ENCODE assay signal across 8 cellular contexts in genomic region chr17:42389135-42389417, GRCh38. TPM values are rescaled to one million over a fixed set of nuclear protein-coding genes. Genes with fewer than 3 reads are reported as not detected.
A peak's percentile ranks its signal among the peaks of the same experiment; 100 is the strongest.
DNase-seq lines count a peak whose midpoint lies in the region; ATAC-seq and TF ChIP-seq lines count a peak whose summit lies in the region.

No MANE protein-coding gene starts in this region.

- intact Hi-C loops in naive thymus-derived CD4-positive, alpha-beta T cell (cut with micrococcal nuclease) = loop anchor here (1.0 to 10.0 kb wide), 11 partner anchors 18 to 998 kb away; partner anchors contain the start of genes DNAJC7 (in 2 of the 2), ATP6V0A1 (in 1 of the 2) and KCNH4 (in 1 of the 2)
- intact Hi-C loops in sciatic nerve (cut with DNase I) = no loop called here

- ATAC-seq in GM18907 (IDR thresholded peaks at IDR 0.05; ENCODE audit: unreplicated experiment) (peak; percentile 17), sciatic nerve (no peak), GM18505 (IDR thresholded peaks at IDR 0.05; ENCODE audit: unreplicated experiment) (no peak), esophagus mucosa (no peak)
- peak; percentile 73 for ATAC-seq in naive thymus-derived CD4-positive, alpha-beta T cell

- H3K27me3 Mint-ChIP-seq in naive thymus-derived CD4-positive, alpha-beta T cell = peaks cover 0 to 3% (median 0%) of the 10 kb centered on the region in 5 donors

- H3K9me3 ChIP-seq in naive thymus-derived CD4-positive, alpha-beta T cell (ENCODE audit: control insufficient read depth in 2 of 3, low read length in 3 of 3) = no peaks in the 10 kb centered on the region

- TF ChIP-seq CTCF in HL-60 (IDR thresholded peaks at IDR 0.05; ENCODE audit: insufficient read depth, low read length) = no peak

- H3K27ac ChIP-seq in HL-60 (replicated peaks) (peak overlapping the region; percentile 37), caudate nucleus (ENCODE audit: low read depth, low read length) (peak overlapping the region; percentile 97)
- peak overlapping the region; percentile 94 for H3K27ac ChIP-seq in naive thymus-derived CD4-positive, alpha-beta T cell (ENCODE audit: low read depth, low read length)

- peak overlapping the region; percentile 87 to 99 (median 96) for H3K4me3 Mint-ChIP-seq in naive thymus-derived CD4-positive, alpha-beta T cell

- DNase-seq in HL-60 (ENCODE audit: low read depth in 1 of 2, low spot score in 1 of 2) = no peak
- DNase-seq in caudate nucleus (lab: John Stamatoyannopoulos, UW) = peak in 2 of 61 donors; percentile 69 to 87
- DNase-seq in naive thymus-derived CD4-positive, alpha-beta T cell = no peak
- DNase-seq in sciatic nerve (ENCODE audit: low spot score) = no peak
- no peak for DNase-seq in retina

- H3K27ac Mint-ChIP-seq in naive thymus-derived CD4-positive, alpha-beta T cell = peak overlapping the region; percentile 99 to 100 (median 100)

- CTCF ChIA-PET in naive thymus-derived CD4-positive, alpha-beta T cell (lab: Charles Lee) = interaction anchor here (0.6 to 2.4 kb wide), 9 partner anchors 9 to 189 kb away, joined by 3 to 11 read pairs (median 4); partner anchors contain the start of gene PSMC3IP

- POLR2A ChIA-PET in naive thymus-derived CD4-positive, alpha-beta T cell (lab: Charles Lee) = interaction anchor here (0.7 to 4.0 kb wide), 44 partner anchors 9 to 979 kb away, joined by 3 to 51 read pairs (median 5); partner anchors contain the start of genes CAVIN1, DHX58, DNAJC7 and GHDC

- H3K4me3 ChIP-seq in HL-60 (replicated peaks; ENCODE audit: insufficient read depth, low read length) = peak overlapping the region; percentile 55
- H3K4me3 ChIP-seq in naive thymus-derived CD4-positive, alpha-beta T cell (ENCODE audit: low read length) = peak overlapping the region; percentile 65

- H3K4me1 ChIP-seq in naive thymus-derived CD4-positive, alpha-beta T cell (ENCODE audit: control insufficient read depth in 2 of 2, insufficient read depth in 2 of 2, low read length in 2 of 2) = peaks cover 13 to 20% of the 10 kb centered on the region in 2 donors

- H3K36me3 ChIP-seq in naive thymus-derived CD4-positive, alpha-beta T cell (ENCODE audit: control insufficient read depth in 2 of 3, insufficient read depth in 3 of 3, low read length in 3 of 3) = peaks cover 0 to 7% (median 0%) of the 10 kb centered on the region in 3 experiments

- peaks cover 0 to 4% (median 0%) of the 10 kb centered on the region in 11 donors for H3K9me3 Mint-ChIP-seq in naive thymus-derived CD4-positive, alpha-beta T cell

- H3K36me3 Mint-ChIP-seq in naive thymus-derived CD4-positive, alpha-beta T cell = peaks cover 0 to 7% (median 0%) of the 10 kb centered on the region in 5 donors

- peaks cover 33 to 56% (median 45%) of the 10 kb centered on the region in 7 donors for H3K4me1 Mint-ChIP-seq in naive thymus-derived CD4-positive, alpha-beta T cell

- no peaks in the 10 kb centered on the region for H3K27me3 ChIP-seq in HL-60 (ENCODE audit: insufficient read depth, poor library complexity, severe bottlenecking)
- H3K27me3 ChIP-seq in naive thymus-derived CD4-positive, alpha-beta T cell (ENCODE audit: control insufficient read depth in 2 of 2, insufficient read depth in 2 of 2, low read length in 2 of 2) = no peaks in the 10 kb centered on the region

- TF ChIP-seq POLR2A in GM18505 (IDR thresholded peaks at IDR 0.05; ENCODE audit: borderline replicate concordance, extremely low read depth, insufficient read depth, insufficient read length) = no peak

RNA-seq across cellular contexts. Expression of gene STAT3, which starts 0.8 kb away (rescaled TPM):
- 100 to 1,000 TPM; 133 to 275 (median 231) TPM for total RNA-seq in naive thymus-derived CD4-positive, alpha-beta T cell
- 100 to 1,000 TPM; 159 to 189 TPM for polyA plus RNA-seq in naive thymus-derived CD4-positive, alpha-beta T cell
- 284 TPM for total RNA-seq in sciatic nerve
- total RNA-seq in esophagus mucosa = 191 TPM

RNA-seq across cellular contexts. Expression of gene CAVIN1, which starts 34.0 kb away (rescaled TPM):
- 1 to 10 TPM in 2 of 5 experiments, under 1 TPM in 1, not detected in 2; 0.32 to 3.8 (median 1.1) TPM for total RNA-seq in naive thymus-derived CD4-positive, alpha-beta T cell
- under 1 TPM; 0.25 to 0.81 TPM for polyA plus RNA-seq in naive thymus-derived CD4-positive, alpha-beta T cell
- 608 TPM for total RNA-seq in sciatic nerve
- 67.0 TPM for total RNA-seq in esophagus mucosa

Comparison
In these comparisons a context has a peak if more than half of its experiments do, and no peak if none do; other contexts are left out.
1. ATAC-seq: peak in GM18907 (single experiment) and naive thymus-derived CD4-positive, alpha-beta T cell (single experiment); none in sciatic nerve (single experiment), GM18505 (single experiment) and esophagus mucosa (single experiment).
2. H3K27ac ChIP-seq: peak in every context shown above with its lines; median percentile 97 in caudate nucleus; 94 in naive thymus-derived CD4-positive, alpha-beta T cell; 37 in HL-60.
3. RNA of gene CAVIN1, which starts 34.0 kb away (total RNA-seq): 608 TPM in sciatic nerve (single experiment) and 67.0 TPM in esophagus mucosa (single experiment); 0.32 to 3.8 TPM in naive thymus-derived CD4-positive, alpha-beta T cell; every median in the first group is over 10 times any median in the second.